In the genomic region with DNA sequence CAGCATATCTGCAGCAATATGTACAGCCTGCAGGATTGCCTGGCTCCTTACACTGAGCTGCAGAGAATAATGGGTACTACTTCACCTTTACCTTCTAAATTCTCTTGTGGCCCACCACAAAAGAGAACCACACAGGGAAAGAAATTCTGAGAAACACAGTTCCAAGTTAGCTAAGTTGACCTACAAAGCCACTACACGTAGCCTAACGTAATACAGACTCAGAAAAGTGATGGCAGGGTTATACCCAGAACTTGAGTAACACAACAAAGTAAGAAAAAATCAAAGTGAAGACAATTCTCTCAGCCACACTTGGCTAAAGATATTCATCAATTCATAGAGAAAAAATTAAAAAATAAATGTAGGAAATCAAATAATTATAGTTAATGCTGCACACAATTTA, we compare ENCODE assay signal across 33 cellular contexts. TPM values are rescaled to one million over a fixed set of nuclear protein-coding genes. Genes with fewer than 3 reads are reported as not detected.
"Had no signal": no experiment of that assay in that cellular context is flagged by ENCODE, and none has a peak within 500 bp of the region (broad histone marks: within the 10 kb centered on the region; RNA-seq: fewer than 3 reads in every experiment).

No MANE protein-coding gene starts in this region.

- H3K27ac ChIP-seq: adrenal gland, body of pancreas, brain microvascular endothelial cell, breast epithelium, VCaP had no signal

- DNase-seq: activated B cell treated with CpG ODN at 0.5 μM for 24 hours; activated CD4-positive, alpha-beta memory T cell treated with anti-CD3 and anti-CD28 coated beads for 36 hours; activated CD4-positive, alpha-beta T cell treated with anti-CD3 and anti-CD28 coated beads for 4 hours; activated CD4-positive, alpha-beta T cell treated with anti-CD3 and anti-CD28 coated beads, Interleukin-2, amount 10 ng/mL, durations not matched to agents 24 days and 14 days; activated CD4-positive, alpha-beta T cell treated with anti-CD3 and anti-CD28 coated beads, Interleukin-2, amount 50 U/mL, for 1 hour; activated CD4-positive, alpha-beta T cell treated with anti-CD3 and anti-CD28 coated beads, Interleukin-2, amount 50 U/mL, for 4 hours; activated CD4-positive, CD25-positive, alpha-beta regulatory T cell treated with anti-CD3 and anti-CD28 coated beads, Interleukin-2, amount 50 U/mL, for 72 hours; activated CD8-positive, alpha-beta memory T cell treated with anti-CD3 and anti-CD28 coated beads, Interleukin-2, amount 50 U/mL, for 4 hours; activated effector memory CD4-positive, alpha-beta T cell treated with anti-CD3 and anti-CD28 coated beads, Interleukin-2, amount 50 U/mL, for 16 hours; activated gamma-delta T cell treated with Interleukin-2 at 50 U/mL for 16 hours; activated naive CD4-positive, alpha-beta T cell; activated naive CD4-positive, alpha-beta T cell treated with anti-CD3 and anti-CD28 coated beads for 36 hours; activated naive CD4-positive, alpha-beta T cell treated with anti-CD3 and anti-CD28 coated beads, Interleukin-2, amount 50 U/mL, for 16 hours; activated naive CD8-positive, alpha-beta T cell treated with anti-CD3 and anti-CD28 coated beads for 36 hours; activated T-cell treated with anti-CD3 and anti-CD28 coated beads for 4 hours; activated T-cell treated with anti-CD3 and anti-CD28 coated beads, Interleukin-2, amount 50 U/mL, for 1 hour; activated T-cell treated with anti-CD3 and anti-CD28 coated beads, Interleukin-2, amount 50 U/mL, for 4 hours; activated T-cell treated with anti-CD3 and anti-CD28 coated beads, Interleukin-2, amount 50 U/mL, for 72 hours; adrenal gland; amniotic stem cell; aorta; body of pancreas; brain microvascular endothelial cell; central memory CD4-positive, alpha-beta T cell; T-helper 1 cell; T-helper 2 cell; T-helper 9 cell had no signal

- ATAC-seq: activated naive CD4-positive, alpha-beta T cell treated with anti-CD3 and anti-CD28 coated beads, Interleukin-2, amount 50 U/mL, for 72 hours; activated T-cell treated with anti-CD3 and anti-CD28 coated beads, Interleukin-2, amount 50 U/mL, for 4 hours; activated T-cell treated with anti-CD3 and anti-CD28 coated beads, Interleukin-2, amount 50 U/mL, for 72 hours; body of pancreas had no signal

- H3K4me1 Mint-ChIP-seq: activated B cell treated with CpG ODN at 0.5 μM for 24 hours; activated CD4-positive, alpha-beta T cell treated with anti-CD3 and anti-CD28 coated beads, Interleukin-2, amount 10 ng/mL, durations not matched to agents 24 days and 14 days; activated naive CD8-positive, alpha-beta T cell treated with anti-CD3 and anti-CD28 coated beads for 36 hours had no signal

- H3K27me3 Mint-ChIP-seq: activated B cell treated with CpG ODN at 0.5 μM for 24 hours; activated CD4-positive, alpha-beta memory T cell treated with anti-CD3 and anti-CD28 coated beads for 36 hours; activated naive CD8-positive, alpha-beta T cell treated with anti-CD3 and anti-CD28 coated beads for 36 hours had no signal

- H3K4me3 ChIP-seq: adrenal gland, body of pancreas, breast epithelium had no signal

- H3K36me3 Mint-ChIP-seq: activated CD4-positive, alpha-beta memory T cell treated with anti-CD3 and anti-CD28 coated beads for 36 hours; activated naive CD4-positive, alpha-beta T cell treated with anti-CD3 and anti-CD28 coated beads, Interleukin-2, amount 50 U/mL, for 72 hours; activated naive CD8-positive, alpha-beta T cell treated with anti-CD3 and anti-CD28 coated beads for 36 hours had no signal

- H3K9me3 Mint-ChIP-seq: activated B cell treated with CpG ODN at 0.5 μM for 24 hours; activated CD4-positive, alpha-beta memory T cell treated with anti-CD3 and anti-CD28 coated beads for 36 hours; activated CD4-positive, alpha-beta T cell treated with anti-CD3 and anti-CD28 coated beads, Interleukin-2, amount 10 ng/mL, durations not matched to agents 24 days and 14 days; activated naive CD4-positive, alpha-beta T cell treated with anti-CD3 and anti-CD28 coated beads for 36 hours; activated naive CD4-positive, alpha-beta T cell treated with anti-CD3 and anti-CD28 coated beads, Interleukin-2, amount 50 U/mL, for 72 hours; activated naive CD8-positive, alpha-beta T cell treated with anti-CD3 and anti-CD28 coated beads for 36 hours; activated T-cell treated with anti-CD3 and anti-CD28 coated beads, Interleukin-2, amount 50 U/mL, for 4 hours; activated T-cell treated with anti-CD3 and anti-CD28 coated beads, Interleukin-2, amount 50 U/mL, for 72 hours; activated T-helper 1 cell treated with anti-CD3 and anti-CD28 coated beads, Interleukin-12 subunit alpha, Interleukin-12 subunit beta, Interleukin-2, Interleukin-4 antibody, amounts not matched to agents 30 ng/mL and 10 ng/mL and 1 ng/mL, durations not matched to agents 14 hours and 24 hours and 36 hours; T-helper 1 cell treated with Interleukin-12 subunit alpha and Interleukin-12 subunit beta and Interleukin-4 antibody, amounts not matched to agents 30 μg/mL and 1 μg/mL, for 36 hours; T-helper 2 cell treated with Interferon-gamma antibody and Interleukin-4, amounts not matched to agents 5 μg/mL and 100 μg/mL, for 36 hours had no signal

- H3K4me3 Mint-ChIP-seq: activated B cell treated with CpG ODN at 0.5 μM for 24 hours; activated CD4-positive, alpha-beta memory T cell treated with anti-CD3 and anti-CD28 coated beads for 36 hours; activated CD4-positive, alpha-beta T cell treated with anti-CD3 and anti-CD28 coated beads, Interleukin-2, amount 10 ng/mL, durations not matched to agents 24 days and 14 days; activated naive CD4-positive, alpha-beta T cell treated with anti-CD3 and anti-CD28 coated beads for 36 hours; activated naive CD8-positive, alpha-beta T cell treated with anti-CD3 and anti-CD28 coated beads for 36 hours; activated T-cell treated with anti-CD3 and anti-CD28 coated beads, Interleukin-2, amount 50 U/mL, for 4 hours; activated T-cell treated with anti-CD3 and anti-CD28 coated beads, Interleukin-2, amount 50 U/mL, for 72 hours; activated T-helper 1 cell treated with anti-CD3 and anti-CD28 coated beads, Interleukin-12 subunit alpha, Interleukin-12 subunit beta, Interleukin-2, Interleukin-4 antibody, amounts not matched to agents 30 ng/mL and 10 ng/mL and 1 ng/mL, durations not matched to agents 14 hours and 24 hours and 36 hours; T-helper 1 cell treated with Interleukin-12 subunit alpha and Interleukin-12 subunit beta and Interleukin-4 antibody, amounts not matched to agents 30 μg/mL and 1 μg/mL, for 36 hours; T-helper 2 cell treated with Interferon-gamma antibody and Interleukin-4, amounts not matched to agents 5 μg/mL and 100 μg/mL, for 36 hours had no signal

- H3K9me3 ChIP-seq: adrenal gland, body of pancreas, breast epithelium had no signal

- H3K36me3 ChIP-seq: adrenal gland, brain microvascular endothelial cell, breast epithelium had no signal

- H3K27ac Mint-ChIP-seq: activated B cell treated with CpG ODN at 0.5 μM for 24 hours; activated CD4-positive, alpha-beta memory T cell treated with anti-CD3 and anti-CD28 coated beads for 36 hours; activated CD4-positive, alpha-beta T cell treated with anti-CD3 and anti-CD28 coated beads, Interleukin-2, amount 10 ng/mL, durations not matched to agents 24 days and 14 days; activated naive CD4-positive, alpha-beta T cell treated with anti-CD3 and anti-CD28 coated beads for 36 hours; activated naive CD4-positive, alpha-beta T cell treated with anti-CD3 and anti-CD28 coated beads, Interleukin-2, amount 50 U/mL, for 72 hours; activated naive CD8-positive, alpha-beta T cell treated with anti-CD3 and anti-CD28 coated beads for 36 hours; activated T-cell treated with anti-CD3 and anti-CD28 coated beads, Interleukin-2, amount 50 U/mL, for 72 hours; activated T-helper 1 cell treated with anti-CD3 and anti-CD28 coated beads, Interleukin-12 subunit alpha, Interleukin-12 subunit beta, Interleukin-2, Interleukin-4 antibody, amounts not matched to agents 30 ng/mL and 10 ng/mL and 1 ng/mL, durations not matched to agents 14 hours and 24 hours and 36 hours; T-helper 1 cell treated with Interleukin-12 subunit alpha and Interleukin-12 subunit beta and Interleukin-4 antibody, amounts not matched to agents 30 μg/mL and 1 μg/mL, for 36 hours; T-helper 2 cell treated with Interferon-gamma antibody and Interleukin-4, amounts not matched to agents 5 μg/mL and 100 μg/mL, for 36 hours had no signal

- H3K27me3 ChIP-seq: body of pancreas, brain microvascular endothelial cell had no signal

- H3K4me1 ChIP-seq: adrenal gland, body of pancreas, breast epithelium had no signal

RNA-seq across cellular contexts. Expression of a gene that starts 26.4 kb away (rescaled TPM):
- total RNA-seq: activated B cell treated with CpG ODN at 0.5 μM for 24 hours; activated CD4-positive, alpha-beta T cell treated with anti-CD3 and anti-CD28 coated beads, Interleukin-2, amount 10 ng/mL, durations not matched to agents 24 days and 14 days; activated naive CD4-positive, alpha-beta T cell treated with anti-CD3 and anti-CD28 coated beads for 36 hours; activated naive CD4-positive, alpha-beta T cell treated with anti-CD3 and anti-CD28 coated beads, Interleukin-2, amount 50 U/mL, for 72 hours; activated naive CD8-positive, alpha-beta T cell treated with anti-CD3 and anti-CD28 coated beads for 36 hours; activated T-cell treated with anti-CD3 and anti-CD28 coated beads, Interleukin-2, amount 50 U/mL, for 72 hours; activated T-helper 1 cell treated with anti-CD3 and anti-CD28 coated beads, Interleukin-12 subunit alpha, Interleukin-12 subunit beta, Interleukin-2, Interleukin-4 antibody, amounts not matched to agents 30 ng/mL and 10 ng/mL and 1 ng/mL, durations not matched to agents 14 hours and 24 hours and 36 hours had no signal
